ENCODE assay signal across 1 cellular context in the genomic region with DNA sequence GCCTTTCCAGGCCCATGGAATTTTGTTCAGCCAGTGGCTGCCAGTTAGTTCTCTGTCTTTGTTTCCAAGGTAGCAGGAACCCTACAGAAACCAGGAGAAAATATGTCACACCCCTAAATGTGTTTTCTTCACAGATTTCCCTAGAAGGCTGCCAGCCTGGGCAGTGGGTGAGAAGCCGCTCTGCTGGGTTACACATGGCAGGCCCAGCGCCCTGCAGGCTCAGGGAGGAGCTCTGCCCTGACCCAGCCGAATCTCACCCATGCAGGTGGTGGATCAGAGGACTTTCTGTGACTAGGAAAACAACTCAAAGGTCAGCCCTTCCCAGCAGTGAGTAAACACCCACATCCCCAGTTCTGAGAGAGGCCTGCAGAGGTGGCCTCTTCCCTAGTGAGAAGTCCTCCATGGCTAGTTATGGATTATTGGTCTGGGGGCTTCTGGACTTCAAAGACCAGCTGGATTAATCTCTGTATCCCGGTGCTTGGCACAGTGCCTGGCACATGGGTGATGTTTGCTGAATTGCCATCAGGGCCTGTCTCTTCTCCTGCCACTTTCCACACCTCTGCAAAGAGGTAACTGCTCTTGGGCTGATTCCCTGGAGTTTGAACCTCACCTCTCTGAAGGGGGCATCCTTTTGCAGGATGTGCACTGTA.
TF ChIP-seq lines count a peak whose summit lies in the region.

No MANE protein-coding gene starts in this region.

TF ChIP-seq in HepG2, 621 proteins besides CTCF, POLR2A, EP300 and RAD21 (continued from another document and continues in another):
- no peak; the same call in 1 of the 2 replicates for TF ChIP-seq GTF3A (CRISPR knock-in tag; conservative IDR thresholded peaks at IDR 0.05)
- peak; percentile 83 for TF ChIP-seq XRCC5 (optimal IDR thresholded peaks at IDR 0.05; ENCODE audit: low read length)
- TF ChIP-seq TOPORS (CRISPR knock-in tag; IDR thresholded peaks at IDR 0.05), result 0 out of 2 replicates have a peak, but pooled peaks have one; percentile 62
- TF ChIP-seq, protein P1, sequence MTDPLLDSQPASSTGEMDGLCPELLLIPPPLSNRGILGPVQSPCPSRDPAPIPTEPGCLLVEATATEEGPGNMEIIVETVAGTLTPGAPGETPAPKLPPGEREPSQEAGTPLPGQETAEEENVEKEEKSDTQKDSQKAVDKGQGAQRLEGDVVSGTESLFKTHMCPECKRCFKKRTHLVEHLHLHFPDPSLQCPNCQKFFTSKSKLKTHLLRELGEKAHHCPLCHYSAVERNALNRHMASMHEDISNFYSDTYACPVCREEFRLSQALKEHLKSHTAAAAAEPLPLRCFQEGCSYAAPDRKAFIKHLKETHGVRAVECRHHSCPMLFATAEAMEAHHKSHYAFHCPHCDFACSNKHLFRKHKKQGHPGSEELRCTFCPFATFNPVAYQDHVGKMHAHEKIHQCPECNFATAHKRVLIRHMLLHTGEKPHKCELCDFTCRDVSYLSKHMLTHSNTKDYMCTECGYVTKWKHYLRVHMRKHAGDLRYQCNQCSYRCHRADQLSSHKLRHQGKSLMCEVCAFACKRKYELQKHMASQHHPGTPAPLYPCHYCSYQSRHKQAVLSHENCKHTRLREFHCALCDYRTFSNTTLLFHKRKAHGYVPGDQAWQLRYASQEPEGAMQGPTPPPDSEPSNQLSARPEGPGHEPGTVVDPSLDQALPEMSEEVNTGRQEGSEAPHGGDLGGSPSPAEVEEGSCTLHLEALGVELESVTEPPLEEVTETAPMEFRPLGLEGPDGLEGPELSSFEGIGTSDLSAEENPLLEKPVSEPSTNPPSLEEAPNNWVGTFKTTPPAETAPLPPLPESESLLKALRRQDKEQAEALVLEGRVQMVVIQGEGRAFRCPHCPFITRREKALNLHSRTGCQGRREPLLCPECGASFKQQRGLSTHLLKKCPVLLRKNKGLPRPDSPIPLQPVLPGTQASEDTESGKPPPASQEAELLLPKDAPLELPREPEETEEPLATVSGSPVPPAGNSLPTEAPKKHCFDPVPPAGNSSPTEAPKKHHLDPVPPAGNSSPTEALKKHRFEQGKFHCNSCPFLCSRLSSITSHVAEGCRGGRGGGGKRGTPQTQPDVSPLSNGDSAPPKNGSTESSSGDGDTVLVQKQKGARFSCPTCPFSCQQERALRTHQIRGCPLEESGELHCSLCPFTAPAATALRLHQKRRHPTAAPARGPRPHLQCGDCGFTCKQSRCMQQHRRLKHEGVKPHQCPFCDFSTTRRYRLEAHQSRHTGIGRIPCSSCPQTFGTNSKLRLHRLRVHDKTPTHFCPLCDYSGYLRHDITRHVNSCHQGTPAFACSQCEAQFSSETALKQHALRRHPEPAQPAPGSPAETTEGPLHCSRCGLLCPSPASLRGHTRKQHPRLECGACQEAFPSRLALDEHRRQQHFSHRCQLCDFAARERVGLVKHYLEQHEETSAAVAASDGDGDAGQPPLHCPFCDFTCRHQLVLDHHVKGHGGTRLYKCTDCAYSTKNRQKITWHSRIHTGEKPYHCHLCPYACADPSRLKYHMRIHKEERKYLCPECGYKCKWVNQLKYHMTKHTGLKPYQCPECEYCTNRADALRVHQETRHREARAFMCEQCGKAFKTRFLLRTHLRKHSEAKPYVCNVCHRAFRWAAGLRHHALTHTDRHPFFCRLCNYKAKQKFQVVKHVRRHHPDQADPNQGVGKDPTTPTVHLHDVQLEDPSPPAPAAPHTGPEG (CRISPR knock-in tag; IDR thresholded peaks at IDR 0.05), result no peak
- peak; percentile 80 for TF ChIP-seq KAT8 (CRISPR knock-in tag; IDR thresholded peaks at IDR 0.05)
- peak; percentile 21; the same call in 1 of the 2 replicates for TF ChIP-seq SP4 (CRISPR knock-in tag; IDR thresholded peaks at IDR 0.05)
- no peak for TF ChIP-seq NAIF1 (CRISPR knock-in tag; IDR thresholded peaks at IDR 0.05; ENCODE audit: borderline replicate concordance)
- TF ChIP-seq ZNF441 (CRISPR knock-in tag; IDR thresholded peaks at IDR 0.05; ENCODE audit: borderline replicate concordance), result peak; percentile 93
- no peak for TF ChIP-seq CAMTA2 (CRISPR knock-in tag; IDR thresholded peaks at IDR 0.05; ENCODE audit: borderline replicate concordance)
- peak; percentile 92 for TF ChIP-seq RXRA (CRISPR knock-in tag; IDR thresholded peaks at IDR 0.05)
- TF ChIP-seq, protein P2, sequence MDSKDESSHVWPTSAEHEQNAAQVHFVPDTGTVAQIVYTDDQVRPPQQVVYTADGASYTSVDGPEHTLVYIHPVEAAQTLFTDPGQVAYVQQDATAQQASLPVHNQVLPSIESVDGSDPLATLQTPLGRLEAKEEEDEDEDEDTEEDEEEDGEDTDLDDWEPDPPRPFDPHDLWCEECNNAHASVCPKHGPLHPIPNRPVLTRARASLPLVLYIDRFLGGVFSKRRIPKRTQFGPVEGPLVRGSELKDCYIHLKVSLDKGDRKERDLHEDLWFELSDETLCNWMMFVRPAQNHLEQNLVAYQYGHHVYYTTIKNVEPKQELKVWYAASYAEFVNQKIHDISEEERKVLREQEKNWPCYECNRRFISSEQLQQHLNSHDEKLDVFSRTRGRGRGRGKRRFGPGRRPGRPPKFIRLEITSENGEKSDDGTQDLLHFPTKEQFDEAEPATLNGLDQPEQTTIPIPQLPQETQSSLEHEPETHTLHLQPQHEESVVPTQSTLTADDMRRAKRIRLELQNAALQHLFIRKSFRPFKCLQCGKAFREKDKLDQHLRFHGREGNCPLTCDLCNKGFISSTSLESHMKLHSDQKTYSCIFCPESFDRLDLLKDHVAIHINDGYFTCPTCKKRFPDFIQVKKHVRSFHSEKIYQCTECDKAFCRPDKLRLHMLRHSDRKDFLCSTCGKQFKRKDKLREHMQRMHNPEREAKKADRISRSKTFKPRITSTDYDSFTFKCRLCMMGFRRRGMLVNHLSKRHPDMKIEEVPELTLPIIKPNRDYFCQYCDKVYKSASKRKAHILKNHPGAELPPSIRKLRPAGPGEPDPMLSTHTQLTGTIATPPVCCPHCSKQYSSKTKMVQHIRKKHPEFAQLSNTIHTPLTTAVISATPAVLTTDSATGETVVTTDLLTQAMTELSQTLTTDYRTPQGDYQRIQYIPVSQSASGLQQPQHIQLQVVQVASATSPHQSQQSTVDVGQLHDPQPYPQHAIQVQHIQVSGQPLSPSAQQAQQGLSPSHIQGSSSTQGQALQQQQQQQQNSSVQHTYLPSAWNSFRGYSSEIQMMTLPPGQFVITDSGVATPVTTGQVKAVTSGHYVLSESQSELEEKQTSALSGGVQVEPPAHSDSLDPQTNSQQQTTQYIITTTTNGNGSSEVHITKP (CRISPR knock-in tag; IDR thresholded peaks at IDR 0.05; ENCODE audit: low read depth), result peak; percentile 58; the same call in 1 of the 2 replicates
- TF ChIP-seq EEA1 (CRISPR knock-in tag; IDR thresholded peaks at IDR 0.05; ENCODE audit: borderline replicate concordance), result no peak
- TF ChIP-seq TARDBP (CRISPR knock-in tag; IDR thresholded peaks at IDR 0.05), result peak; percentile 89
- no peak for TF ChIP-seq CHD2 (IDR thresholded peaks at IDR 0.05; ENCODE audit: low read depth, low read length)
- no peak; the same call in 1 of the 2 replicates for TF ChIP-seq ZSCAN31 (CRISPR knock-in tag; IDR thresholded peaks at IDR 0.05; ENCODE audit: low read depth)
- TF ChIP-seq ZNF790 (CRISPR knock-in tag; IDR thresholded peaks at IDR 0.05; ENCODE audit: borderline replicate concordance), result no peak
- TF ChIP-seq, protein P3, sequence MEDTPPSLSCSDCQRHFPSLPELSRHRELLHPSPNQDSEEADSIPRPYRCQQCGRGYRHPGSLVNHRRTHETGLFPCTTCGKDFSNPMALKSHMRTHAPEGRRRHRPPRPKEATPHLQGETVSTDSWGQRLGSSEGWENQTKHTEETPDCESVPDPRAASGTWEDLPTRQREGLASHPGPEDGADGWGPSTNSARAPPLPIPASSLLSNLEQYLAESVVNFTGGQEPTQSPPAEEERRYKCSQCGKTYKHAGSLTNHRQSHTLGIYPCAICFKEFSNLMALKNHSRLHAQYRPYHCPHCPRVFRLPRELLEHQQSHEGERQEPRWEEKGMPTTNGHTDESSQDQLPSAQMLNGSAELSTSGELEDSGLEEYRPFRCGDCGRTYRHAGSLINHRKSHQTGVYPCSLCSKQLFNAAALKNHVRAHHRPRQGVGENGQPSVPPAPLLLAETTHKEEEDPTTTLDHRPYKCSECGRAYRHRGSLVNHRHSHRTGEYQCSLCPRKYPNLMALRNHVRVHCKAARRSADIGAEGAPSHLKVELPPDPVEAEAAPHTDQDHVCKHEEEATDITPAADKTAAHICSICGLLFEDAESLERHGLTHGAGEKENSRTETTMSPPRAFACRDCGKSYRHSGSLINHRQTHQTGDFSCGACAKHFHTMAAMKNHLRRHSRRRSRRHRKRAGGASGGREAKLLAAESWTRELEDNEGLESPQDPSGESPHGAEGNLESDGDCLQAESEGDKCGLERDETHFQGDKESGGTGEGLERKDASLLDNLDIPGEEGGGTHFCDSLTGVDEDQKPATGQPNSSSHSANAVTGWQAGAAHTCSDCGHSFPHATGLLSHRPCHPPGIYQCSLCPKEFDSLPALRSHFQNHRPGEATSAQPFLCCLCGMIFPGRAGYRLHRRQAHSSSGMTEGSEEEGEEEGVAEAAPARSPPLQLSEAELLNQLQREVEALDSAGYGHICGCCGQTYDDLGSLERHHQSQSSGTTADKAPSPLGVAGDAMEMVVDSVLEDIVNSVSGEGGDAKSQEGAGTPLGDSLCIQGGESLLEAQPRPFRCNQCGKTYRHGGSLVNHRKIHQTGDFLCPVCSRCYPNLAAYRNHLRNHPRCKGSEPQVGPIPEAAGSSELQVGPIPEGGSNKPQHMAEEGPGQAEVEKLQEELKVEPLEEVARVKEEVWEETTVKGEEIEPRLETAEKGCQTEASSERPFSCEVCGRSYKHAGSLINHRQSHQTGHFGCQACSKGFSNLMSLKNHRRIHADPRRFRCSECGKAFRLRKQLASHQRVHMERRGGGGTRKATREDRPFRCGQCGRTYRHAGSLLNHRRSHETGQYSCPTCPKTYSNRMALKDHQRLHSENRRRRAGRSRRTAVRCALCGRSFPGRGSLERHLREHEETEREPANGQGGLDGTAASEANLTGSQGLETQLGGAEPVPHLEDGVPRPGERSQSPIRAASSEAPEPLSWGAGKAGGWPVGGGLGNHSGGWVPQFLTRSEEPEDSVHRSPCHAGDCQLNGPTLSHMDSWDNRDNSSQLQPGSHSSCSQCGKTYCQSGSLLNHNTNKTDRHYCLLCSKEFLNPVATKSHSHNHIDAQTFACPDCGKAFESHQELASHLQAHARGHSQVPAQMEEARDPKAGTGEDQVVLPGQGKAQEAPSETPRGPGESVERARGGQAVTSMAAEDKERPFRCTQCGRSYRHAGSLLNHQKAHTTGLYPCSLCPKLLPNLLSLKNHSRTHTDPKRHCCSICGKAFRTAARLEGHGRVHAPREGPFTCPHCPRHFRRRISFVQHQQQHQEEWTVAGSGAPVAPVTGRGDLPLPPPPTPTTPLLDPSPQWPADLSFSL (CRISPR knock-in tag; IDR thresholded peaks at IDR 0.05), result peak; percentile 45; the same call in 1 of the 2 replicates
- TF ChIP-seq ZNF746 (CRISPR knock-in tag; IDR thresholded peaks at IDR 0.05), result peak; percentile 55; the same call in 1 of the 2 replicates
- peak; percentile 34; the same call in 1 of the 2 replicates for TF ChIP-seq HOXA5 (CRISPR knock-in tag; IDR thresholded peaks at IDR 0.05)
- TF ChIP-seq ELF4 (CRISPR knock-in tag; IDR thresholded peaks at IDR 0.05; ENCODE audit: borderline replicate concordance), result no peak
- TF ChIP-seq CBX5 (CRISPR knock-in tag; IDR thresholded peaks at IDR 0.05; ENCODE audit: borderline replicate concordance), result peak; percentile 46; the same call in 1 of the 2 replicates
- TF ChIP-seq ELF3 (CRISPR knock-in tag; IDR thresholded peaks at IDR 0.05), result peak; percentile 86; the same call in 1 of the 2 replicates
- TF ChIP-seq ZNF484 (CRISPR knock-in tag; IDR thresholded peaks at IDR 0.05; ENCODE audit: borderline replicate concordance, low read depth), result no peak
- 0 out of 2 replicates have a peak, but pooled peaks have one; percentile 15 for TF ChIP-seq ZSCAN9 (CRISPR knock-in tag; IDR thresholded peaks at IDR 0.05; ENCODE audit: borderline replicate concordance)
- TF ChIP-seq RFXANK (CRISPR knock-in tag; IDR thresholded peaks at IDR 0.05), result no peak
- TF ChIP-seq, protein P4, sequence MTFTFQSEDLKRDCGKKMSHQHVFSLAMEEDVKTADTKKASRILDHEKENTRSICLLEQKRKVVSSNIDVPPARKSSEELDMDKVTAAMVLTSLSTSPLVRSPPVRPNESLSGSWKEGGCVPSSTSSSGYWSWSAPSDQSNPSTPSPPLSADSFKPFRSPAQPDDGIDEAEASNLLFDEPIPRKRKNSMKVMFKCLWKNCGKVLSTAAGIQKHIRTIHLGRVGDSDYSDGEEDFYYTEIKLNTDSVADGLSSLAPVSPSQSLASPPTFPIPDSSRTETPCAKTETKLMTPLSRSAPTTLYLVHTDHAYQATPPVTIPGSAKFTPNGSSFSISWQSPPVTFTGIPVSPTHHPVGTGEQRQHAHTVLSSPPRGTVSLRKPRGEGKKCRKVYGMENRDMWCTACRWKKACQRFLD (CRISPR knock-in tag; IDR thresholded peaks at IDR 0.05; ENCODE audit: borderline replicate concordance), result 0 out of 2 replicates have a peak, but pooled peaks have one; percentile 25
- no peak for TF ChIP-seq KDM1A (CRISPR knock-in tag; IDR thresholded peaks at IDR 0.05)
- TF ChIP-seq, protein P5, sequence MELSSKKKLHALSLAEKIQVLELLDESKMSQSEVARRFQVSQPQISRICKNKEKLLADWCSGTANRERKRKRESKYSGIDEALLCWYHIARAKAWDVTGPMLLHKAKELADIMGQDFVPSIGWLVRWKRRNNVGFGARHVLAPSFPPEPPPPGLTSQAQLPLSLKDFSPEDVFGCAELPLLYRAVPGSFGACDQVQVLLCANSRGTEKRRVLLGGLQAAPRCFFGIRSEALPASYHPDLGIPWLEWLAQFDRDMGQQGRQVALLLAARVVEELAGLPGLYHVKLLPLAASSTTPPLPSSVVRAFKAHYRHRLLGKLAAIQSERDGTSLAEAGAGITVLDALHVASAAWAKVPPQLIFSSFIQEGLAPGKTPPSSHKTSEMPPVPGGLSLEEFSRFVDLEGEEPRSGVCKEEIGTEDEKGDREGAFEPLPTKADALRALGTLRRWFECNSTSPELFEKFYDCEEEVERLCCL (CRISPR knock-in tag; IDR thresholded peaks at IDR 0.05; ENCODE audit: borderline replicate concordance), result no peak
- TF ChIP-seq MXI1 (IDR thresholded peaks at IDR 0.05; ENCODE audit: borderline replicate concordance, low read depth, low read length), result peak; percentile 80; the same call in 1 of the 3 replicates
- TF ChIP-seq ZNF17 (CRISPR knock-in tag; IDR thresholded peaks at IDR 0.05), result no peak
- peak; percentile 89; the same call in 1 of the 2 replicates for TF ChIP-seq MEIS2 (CRISPR knock-in tag; IDR thresholded peaks at IDR 0.05)
- TF ChIP-seq, protein P6, sequence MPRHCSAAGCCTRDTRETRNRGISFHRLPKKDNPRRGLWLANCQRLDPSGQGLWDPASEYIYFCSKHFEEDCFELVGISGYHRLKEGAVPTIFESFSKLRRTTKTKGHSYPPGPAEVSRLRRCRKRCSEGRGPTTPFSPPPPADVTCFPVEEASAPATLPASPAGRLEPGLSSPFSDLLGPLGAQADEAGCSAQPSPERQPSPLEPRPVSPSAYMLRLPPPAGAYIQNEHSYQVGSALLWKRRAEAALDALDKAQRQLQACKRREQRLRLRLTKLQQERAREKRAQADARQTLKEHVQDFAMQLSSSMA (CRISPR knock-in tag; IDR thresholded peaks at IDR 0.05), result 0 out of 2 replicates have a peak, but pooled peaks have one; percentile 49
- no peak for TF ChIP-seq SATB2 (CRISPR knock-in tag; IDR thresholded peaks at IDR 0.05)
- no peak for TF ChIP-seq MIER3 (CRISPR knock-in tag; IDR thresholded peaks at IDR 0.05; ENCODE audit: borderline replicate concordance)
- TF ChIP-seq ZFP62 (CRISPR knock-in tag; IDR thresholded peaks at IDR 0.05), result no peak
- no peak for TF ChIP-seq ZNF282 (IDR thresholded peaks at IDR 0.05; ENCODE audit: partially characterized antibody)
